ENCODE assay signal across 10 cellular contexts in the genomic region with DNA sequence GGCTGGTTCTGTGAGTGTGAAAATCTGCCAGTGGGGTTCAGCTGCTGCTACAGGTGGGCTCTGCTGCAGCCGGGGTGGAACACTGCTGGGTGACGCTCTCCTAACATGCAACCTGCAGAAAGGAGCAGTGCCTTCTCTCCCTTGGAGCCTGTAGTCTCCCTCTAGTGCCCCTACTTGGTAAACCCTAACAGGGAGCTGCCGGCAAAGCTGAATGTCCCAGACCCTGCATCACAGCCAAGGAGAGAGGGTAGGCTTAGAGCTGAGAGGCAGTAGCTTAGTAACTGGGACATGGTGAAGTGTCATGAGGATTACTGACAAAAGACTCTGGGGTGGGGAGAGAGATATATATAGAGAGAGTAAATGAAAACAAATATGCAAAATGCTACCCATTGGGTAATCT. TPM values are rescaled to one million over a fixed set of nuclear protein-coding genes. Genes with fewer than 3 reads are reported as not detected.
DNase-seq lines count a peak whose midpoint lies in the region; ATAC-seq and TF ChIP-seq lines count a peak whose summit lies in the region.
"Had no signal": no experiment of that assay in that cellular context is flagged by ENCODE, and none has a peak within 500 bp of the region (broad histone marks: within the 10 kb centered on the region; RNA-seq: fewer than 3 reads in every experiment).

No MANE protein-coding gene starts in this region.

- H3K56ac ChIP-seq in H9 (ENCODE audit: insufficient read length, low read depth, low read length) = no peak overlapping the region

- H3K4me2 ChIP-seq in H9 (ENCODE audit: insufficient read depth, insufficient read length, low read length) = no peak overlapping the region

- no peak overlapping the region for H2BK5ac ChIP-seq in H9 (ENCODE audit: insufficient read length, low read length)

- no CpG with 5 or more reads among the region's 3 CpGs for WGBS in H9 (ENCODE audit: extremely low coverage, insufficient read length, low lambda C conversion rate)
- WGBS in right lobe of liver (ENCODE audit: insufficient coverage, low coverage, low lambda C conversion rate, missing lambda C conversion rate) = 90% methylated on average over 3 of the region's 3 CpGs

- peaks cover 41 to 61% (median 48%) of the 10 kb centered on the region in 4 donors for H3K4me1 Mint-ChIP-seq in CD4-positive, alpha-beta memory T cell
- H3K4me1 Mint-ChIP-seq in H9 (no peaks in the 10 kb centered on the region), progenitor cell of endocrine pancreas (ENCODE audit: low read depth) (peaks cover 8% of the 10 kb centered on the region)

- H3K9me3 ChIP-seq in CD4-positive, alpha-beta memory T cell (ENCODE audit: control insufficient read depth in 1 of 2, low read length in 2 of 2) = no peaks in the 10 kb centered on the region
- H3K9me3 ChIP-seq in H9 (ENCODE audit: control insufficient read depth, low read depth, low read length) (no peaks in the 10 kb centered on the region), right lobe of liver (no peaks in the 10 kb centered on the region)

- H3K23me2 ChIP-seq in H9 (ENCODE audit: insufficient read length, low read depth, low read length, poor library complexity, severe bottlenecking) = no peaks in the 10 kb centered on the region

- H3K36me3 Mint-ChIP-seq in CD4-positive, alpha-beta memory T cell = no peaks in the 10 kb centered on the region
- H3K36me3 Mint-ChIP-seq in H9 (ENCODE audit: insufficient read depth in 1 of 3, low read depth in 3 of 3) (peaks cover 48 to 89% (median 87%) of the 10 kb centered on the region in 3 experiments; a peak in 6 of 7 replicates), progenitor cell of endocrine pancreas (ENCODE audit: insufficient read depth) (peaks cover 13% of the 10 kb centered on the region)

- intact Hi-C loops in CD4-positive, alpha-beta memory T cell (cut with micrococcal nuclease) = loop anchor here (1.0 kb wide), 2 partner anchors 24 to 40 kb away; partner anchors contain the start of gene SNRNP200
- intact Hi-C loops in right lobe of liver (cut with DNase I) = no loop called here

- H2AFZ ChIP-seq in H9 (ENCODE audit: low read length) = no peak overlapping the region

- peak overlapping the region; percentile 58 to 92 (median 86) for H3K27ac Mint-ChIP-seq in CD4-positive, alpha-beta memory T cell
- H3K27ac Mint-ChIP-seq in H9 (peak overlapping the region in 1 of 3 experiments; percentile 84; a peak in 2 of 7 replicates), progenitor cell of endocrine pancreas (no peak overlapping the region)

- no peaks in the 10 kb centered on the region for H3K36me3 ChIP-seq in CD4-positive, alpha-beta memory T cell (ENCODE audit: insufficient read depth, low read length)
- no peaks in the 10 kb centered on the region for H3K36me3 ChIP-seq in right lobe of liver

- H3K18ac ChIP-seq in H9 (ENCODE audit: insufficient read length, low read depth, low read length) = no peak overlapping the region

- H3K4me3 Mint-ChIP-seq in CD4-positive, alpha-beta memory T cell = peak overlapping the region in 4 of 8 donors; percentile 21 to 76 (median 70)
- no peak overlapping the region for H3K4me3 Mint-ChIP-seq in H9
- H3K4me3 Mint-ChIP-seq in progenitor cell of endocrine pancreas (ENCODE audit: low read depth) = no peak overlapping the region

- CTCF ChIA-PET in CD4-positive, alpha-beta memory T cell (lab: Charles Lee; ENCODE audit: partially characterized antibody) = interaction anchor here (0.6 to 4.1 kb wide), 16 partner anchors 8 to 209 kb away, joined by 3 to 62 read pairs (median 5); partner anchors contain the start of genes ITPRIPL1, NCAPH and SNRNP200

- H3K27me3 ChIP-seq in CD4-positive, alpha-beta memory T cell (ENCODE audit: insufficient read depth, low read length) = no peaks in the 10 kb centered on the region
- H3K27me3 ChIP-seq in H9 (ENCODE audit: insufficient read depth, low read length) (no peaks in the 10 kb centered on the region), right lobe of liver (no peaks in the 10 kb centered on the region)

- H3K4me1 ChIP-seq in CD4-positive, alpha-beta memory T cell (ENCODE audit: insufficient read depth, low read length) = peaks cover 55% of the 10 kb centered on the region
- no peaks in the 10 kb centered on the region for H3K4me1 ChIP-seq in H9 (ENCODE audit: insufficient read depth, low read length)
- no peaks in the 10 kb centered on the region for H3K4me1 ChIP-seq in right lobe of liver

- no peak overlapping the region for H4K91ac ChIP-seq in H9 (ENCODE audit: insufficient read length, low read depth, low read length)

- H3K4ac ChIP-seq in H9 (ENCODE audit: low read depth, low read length) = no peak overlapping the region

- H3K9ac ChIP-seq in H9 (ENCODE audit: extremely low read depth, insufficient read length, low read length) = no peak overlapping the region

- H3K23ac ChIP-seq in H9 (ENCODE audit: insufficient read length, low read depth, low read length) = no peak overlapping the region

- peak in 4 of 5 donors; percentile 14 to 46 (median 25) for DNase-seq in CD4-positive, alpha-beta memory T cell
- DNase-seq in H9 (peak; percentile 39), astrocyte of the cerebellum (ENCODE audit: low read depth) (no peak), right lobe of liver (no peak), NCI-H1930 (lab: John Stamatoyannopoulos, UW) (no peak), progenitor cell of endocrine pancreas (ENCODE audit: low spot score, unreplicated experiment) (no peak)
- no peak for DNase-seq in stimulated activated CD8-positive, alpha-beta memory T cell treated with anti-CD3 and anti-CD28 coated beads, Interleukin-4, amount 100 ng/mL, for 48 hours
- DNase-seq: NCI-H187 had no signal

- TF ChIP-seq POLR2A in right lobe of liver (IDR thresholded peaks at IDR 0.05) = no peak

- H3T11ph ChIP-seq in H9 (ENCODE audit: low read length) = no peak overlapping the region

- no peak overlapping the region for H2BK15ac ChIP-seq in H9 (ENCODE audit: low read depth, low read length)

- no peak overlapping the region for H4K5ac ChIP-seq in H9 (ENCODE audit: insufficient read length, low read depth, low read length)

- no peaks in the 10 kb centered on the region for H3K9me3 Mint-ChIP-seq in CD4-positive, alpha-beta memory T cell
- H3K9me3 Mint-ChIP-seq in H9 (no peaks in the 10 kb centered on the region), progenitor cell of endocrine pancreas (ENCODE audit: low read depth) (no peaks in the 10 kb centered on the region)

- TF ChIP-seq CTCF in H9 (conservative IDR thresholded peaks at IDR 0.05) = peak; percentile 49
- TF ChIP-seq CTCF in astrocyte of the cerebellum (IDR thresholded peaks at IDR 0.05; ENCODE audit: low read depth, low read length, missing control alignments) = peak; percentile 37
- peak in 2 of 4 donors; percentile 15 to 17 for TF ChIP-seq CTCF in right lobe of liver (IDR thresholded peaks at IDR 0.05)
- no peak for TF ChIP-seq CTCF in progenitor cell of endocrine pancreas (IDR thresholded peaks at IDR 0.05; ENCODE audit: unreplicated experiment)

- no peaks in the 10 kb centered on the region for H3K79me1 ChIP-seq in H9 (ENCODE audit: insufficient read depth, low read depth, low read length, poor library complexity, severe bottlenecking)

- no peak overlapping the region for H4K8ac ChIP-seq in H9 (replicated peaks; ENCODE audit: insufficient read length, low read depth, low read length)

- in situ Hi-C loops in astrocyte of the cerebellum (cut with HindIII; ENCODE audit: low sequenced_read_pairs) = no loop called here

- no peak overlapping the region for H2BK12ac ChIP-seq in H9 (ENCODE audit: insufficient read length, low read depth, low read length)

- H3K27me3 Mint-ChIP-seq in CD4-positive, alpha-beta memory T cell = no peaks in the 10 kb centered on the region
- no peaks in the 10 kb centered on the region for H3K27me3 Mint-ChIP-seq in H9 (ENCODE audit: low read depth)
- H3K27me3 Mint-ChIP-seq in progenitor cell of endocrine pancreas = no peaks in the 10 kb centered on the region

- no peak overlapping the region for H3K14ac ChIP-seq in H9 (ENCODE audit: insufficient read depth, low read length)

- H3K27ac ChIP-seq in CD4-positive, alpha-beta memory T cell (ENCODE audit: low read depth, low read length) = peak overlapping the region; percentile 68
- no peak overlapping the region for H3K27ac ChIP-seq in H9 (ENCODE audit: insufficient read length, low read depth, low read length)
- H3K27ac ChIP-seq in right lobe of liver = no peak overlapping the region

- ATAC-seq in right lobe of liver (peak; percentile 14 to 48 (median 32)), GM19035 (IDR thresholded peaks at IDR 0.05; ENCODE audit: unreplicated experiment) (no peak)
- ATAC-seq: esophagus mucosa had no signal

- H2BK120ac ChIP-seq in H9 (ENCODE audit: low read depth, low read length, poor library complexity, severe bottlenecking) = no peak overlapping the region

- H2AK5ac ChIP-seq in H9 (ENCODE audit: insufficient read length, low read length) = no peak overlapping the region

- POLR2A ChIA-PET in CD4-positive, alpha-beta memory T cell (lab: Charles Lee; ENCODE audit: partially characterized antibody) = interaction anchor here (1.2 to 8.2 kb wide), 7 partner anchors 10 to 193 kb away, joined by 4 to 178 read pairs (median 29); partner anchors contain the start of genes ARID5A, ITPRIPL1, NCAPH and SNRNP200

- H3K79me2 ChIP-seq in H9 (ENCODE audit: insufficient read depth, low read length) = no peaks in the 10 kb centered on the region; the same call in 1 of the 2 replicates

- H2BK20ac ChIP-seq in H9 (ENCODE audit: low read depth, low read length, poor library complexity, severe bottlenecking) = no peak overlapping the region

- H3K4me3 ChIP-seq in CD4-positive, alpha-beta memory T cell (ENCODE audit: low read length in 2 of 2) = no peak overlapping the region
- no peak overlapping the region for H3K4me3 ChIP-seq in astrocyte of the cerebellum (ENCODE audit: low read depth, low read length)
- H3K4me3 ChIP-seq in right lobe of liver = no peak overlapping the region

- no peaks in the 10 kb centered on the region for H4K20me1 ChIP-seq in H9 (ENCODE audit: control insufficient read depth, insufficient read depth, insufficient read length)

RNA-seq across cellular contexts. Expression of gene NCAPH, which starts 9.8 kb away (rescaled TPM):
- total RNA-seq in CD4-positive, alpha-beta memory T cell = 1 to 10 TPM; 5.4 to 7.7 TPM
- 1 to 10 TPM in 1 of 2 donors, under 1 TPM in 1; 0.20 to 1.2 TPM for polyA plus RNA-seq in CD4-positive, alpha-beta memory T cell
- total RNA-seq in H9 (2021) = 52.9 and 55.8 TPM in 2 replicates
- total RNA-seq in right lobe of liver = 1 to 10 TPM in 2 of 6 experiments, under 1 TPM in 4; 0.24 to 1.6 (median 0.72) TPM
- total RNA-seq in progenitor cell of endocrine pancreas = 20.9 and 21.2 TPM in 2 replicates

RNA-seq across cellular contexts. Expression of gene ITPRIPL1, which starts 20.3 kb away (rescaled TPM):
- 10 to 100 TPM; 11.5 to 11.7 TPM for total RNA-seq in CD4-positive, alpha-beta memory T cell
- polyA plus RNA-seq in CD4-positive, alpha-beta memory T cell = 10 to 100 TPM; 10.0 to 10.3 TPM
- total RNA-seq in H9 (2021) = 16.1 and 16.3 TPM in 2 replicates
- 1 to 10 TPM in 1 of 6 experiments, under 1 TPM in 5; 0.15 to 1.2 (median 0.24) TPM for total RNA-seq in right lobe of liver
- 6.1 and 6.9 TPM in 2 replicates for total RNA-seq in progenitor cell of endocrine pancreas

RNA-seq across cellular contexts. Expression of gene SNRNP200, which starts 40.1 kb away (rescaled TPM):
- total RNA-seq in CD4-positive, alpha-beta memory T cell = 100 to 1,000 TPM; 225 to 227 TPM
- polyA plus RNA-seq in CD4-positive, alpha-beta memory T cell = 10 to 100 TPM; 53.6 to 84.8 TPM
- total RNA-seq in H9 (2021) (215 and 218 TPM in 2 replicates), right lobe of liver (10 to 100 TPM; 43.6 to 52.5 (median 46.8) TPM), progenitor cell of endocrine pancreas (223 and 235 TPM in 2 replicates)

Comparison
In these comparisons a context has a peak if more than half of its experiments do, and no peak if none do; other contexts are left out.
1. DNase-seq: peak in CD4-positive, alpha-beta memory T cell (4 of 5) and H9 (single experiment); none in astrocyte of the cerebellum (single experiment), right lobe of liver (0 of 3), NCI-H1930 (0 of 2), progenitor cell of endocrine pancreas (single experiment) and stimulated activated CD8-positive, alpha-beta memory T cell treated with anti-CD3 and anti-CD28 coated beads, Interleukin-4, amount 100 ng/mL, for 48 hours (single experiment).